ENCODE assay signal across 22 cellular contexts in the genomic region with DNA sequence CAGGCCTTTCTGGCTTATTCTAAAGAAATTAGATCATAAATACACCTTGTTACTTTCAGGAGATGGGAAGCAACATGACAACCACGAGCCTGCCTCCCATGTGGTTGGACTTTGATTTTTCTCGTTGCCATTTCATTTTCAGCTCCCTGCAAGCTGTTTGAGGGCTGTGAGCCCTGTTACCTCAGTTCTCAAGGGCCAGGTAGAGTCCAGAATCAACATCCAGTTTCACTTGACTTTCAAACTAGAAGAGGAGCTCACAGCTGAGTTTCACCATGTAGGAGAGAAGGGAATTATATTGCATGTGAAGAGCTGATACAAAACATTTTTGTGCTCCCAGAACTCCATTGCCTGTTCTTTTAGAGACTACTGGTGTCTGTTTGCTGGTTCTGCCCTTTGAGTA.
"Had no signal": no experiment of that assay in that cellular context is flagged by ENCODE, and none has a peak within 500 bp of the region (broad histone marks: within the 10 kb centered on the region; RNA-seq: fewer than 3 reads in every experiment).

No MANE protein-coding gene starts in this region.

- H3K27ac ChIP-seq: RWPE1, SJCRH30 had no signal

- FAIRE-seq: HepG2 had no signal

- DNase-seq: IMR-90, Karpas-422, KG1, MG63, NCI-H1092, NCI-H1105 treated with DMSO at 0.1 percent for 48 hours, NCI-H1417 treated with DMSO at 0.1 percent for 48 hours, NCI-H146, NCI-H1694 treated with DMSO at 0.1 percent for 48 hours, NCI-H1930, NCI-H2081, NCI-H2107, NCI-H2227 treated with DMSO at 0.1 percent for 48 hours, NCI-H524, NCI-H526 treated with DMSO at 0.1 percent for 48 hours, NCI-H748 treated with DMSO at 0.1 percent for 48 hours, SHP77 treated with DMSO at 0.1 percent for 48 hours, SJCRH30 had no signal

- H3K36me3 ChIP-seq: MG63, SJCRH30 had no signal

- H3K4me3 ChIP-seq: MG63, SJCRH30 had no signal

- ATAC-seq: HepG2, Panc1, SK-N-SH treated with all-trans-retinoic acid at 6 μM for 48 hours had no signal

- H3K9me3 ChIP-seq: MG63, SJCRH30 had no signal

- H3K4me1 ChIP-seq: SJCRH30 had no signal

- H3K27me3 ChIP-seq: SJCRH30 had no signal
